ENCODE assay signal across 8 cellular contexts in genomic region chr16:1990336-1991134, GRCh38. TPM values are rescaled to one million over a fixed set of nuclear protein-coding genes. Genes with fewer than 3 reads are reported as not detected.
DNase-seq lines count a peak whose midpoint lies in the region; ATAC-seq, FAIRE-seq and TF ChIP-seq lines count a peak whose summit lies in the region.

No MANE protein-coding gene starts in this region.

- H3K9me3 ChIP-seq in MG63: no peaks in the 10 kb centered on the region

- H3K27me3 ChIP-seq in bronchial epithelial cell (ENCODE audit: control insufficient read depth, insufficient read depth, low read length) (peaks cover 14% of the 10 kb centered on the region), MG63 (peaks cover 8% of the 10 kb centered on the region)

- TF ChIP-seq CTCF in bronchial epithelial cell (IDR thresholded peaks at IDR 0.05; ENCODE audit: insufficient read depth, low read length, severe bottlenecking): no peak
- no peak for TF ChIP-seq CTCF in nephron (IDR thresholded peaks at IDR 0.05; ENCODE audit: unreplicated experiment in 3 of 3)
- TF ChIP-seq CTCF in omental fat pad (IDR thresholded peaks at IDR 0.05): no peak

- H3K9me3 Mint-ChIP-seq in nephron: no peaks in the 10 kb centered on the region

- peak overlapping the region in 2 of 3 experiments; percentile 56 to 79 for H3K4me3 Mint-ChIP-seq in nephron

- H3K27me3 Mint-ChIP-seq in nephron (ENCODE audit: low read depth): peaks cover 66% of the 10 kb centered on the region

- peaks cover 9% of the 10 kb centered on the region for H3K36me3 ChIP-seq in bronchial epithelial cell (ENCODE audit: control insufficient read depth, insufficient read depth, low read length)
- H3K36me3 ChIP-seq in MG63: peaks cover 20% of the 10 kb centered on the region

- peaks cover 9% of the 10 kb centered on the region for H3K4me1 Mint-ChIP-seq in nephron

- FAIRE-seq in bronchial epithelial cell (lab: Jason Lieb, UNC): no peak

- H3K4me3 ChIP-seq in bronchial epithelial cell (ENCODE audit: low read depth, low read length) (peak overlapping the region; percentile 21), MG63 (no peak overlapping the region)

- H3K36me3 Mint-ChIP-seq in nephron (ENCODE audit: low read depth): peaks cover 16% of the 10 kb centered on the region

- ATAC-seq in omental fat pad (ENCODE audit: low FRiP score) (no peak), HG02759 (IDR thresholded peaks at IDR 0.05; ENCODE audit: unreplicated experiment) (no peak)

- peak; percentile 47 for DNase-seq in NCI-H1436 (lab: John Stamatoyannopoulos, UW)
- DNase-seq in NCI-H1436 treated with DMSO at 0.1 percent for 48 hours (lab: John Stamatoyannopoulos, UW): no peak
- DNase-seq in NCI-H2171 treated with DMSO at 0.1 percent for 48 hours (lab: John Stamatoyannopoulos, UW): peak; percentile 22
- no peak for DNase-seq in bronchial epithelial cell (ENCODE audit: low read depth)
- no peak for DNase-seq in omental fat pad (ENCODE audit: low spot score)
- no peak for DNase-seq in MG63

- H3K27ac Mint-ChIP-seq in nephron: no peak overlapping the region

RNA-seq across cellular contexts. Expression of gene SYNGR3, which starts 0.8 kb away (rescaled TPM):
- total RNA-seq in bronchial epithelial cell (2.9 and 5.2 TPM in 2 replicates), omental fat pad (1 to 10 TPM in 1 of 4 donors, under 1 TPM in 1, not detected in 2; 0.28 to 1.6 TPM)
- total RNA-seq in MG63 (2014; rRNA removed; shearing (Covaris generic); ENCODE audit: low replicate concordance): 0.07 TPM in 1 of 2 replicates, not detected in the other

RNA-seq across cellular contexts. Expression of gene GFER, which starts 6.5 kb away (rescaled TPM):
- total RNA-seq in bronchial epithelial cell: 16.1 and 18.4 TPM in 2 replicates
- total RNA-seq in omental fat pad: 10 to 100 TPM; 11.9 to 18.4 (median 16.0) TPM
- 39.9 and 64.5 TPM in 2 replicates for total RNA-seq in MG63 (2014; rRNA removed; shearing (Covaris generic); ENCODE audit: low replicate concordance)

RNA-seq across cellular contexts. Expression of gene NOXO1, which starts 9.3 kb away (rescaled TPM):
- total RNA-seq in bronchial epithelial cell: 1.6 and 2.0 TPM in 2 replicates
- total RNA-seq in omental fat pad: not detected
- total RNA-seq in MG63 (2014; rRNA removed; shearing (Covaris generic); ENCODE audit: low replicate concordance): not detected in 2 replicates

RNA-seq across cellular contexts. Expression of gene TBL3, which starts 18.7 kb away (rescaled TPM):
- total RNA-seq in bronchial epithelial cell (38.5 and 44.5 TPM in 2 replicates), omental fat pad (10 to 100 TPM; 32.2 to 44.3 (median 34.3) TPM)
- total RNA-seq in MG63 (2014; rRNA removed; shearing (Covaris generic); ENCODE audit: low replicate concordance): 75.4 and 134 TPM in 2 replicates

RNA-seq across cellular contexts. Expression of gene ZNF598, which starts 19.1 kb away (rescaled TPM):
- total RNA-seq in bronchial epithelial cell (26.3 and 31.9 TPM in 2 replicates), omental fat pad (10 to 100 TPM; 19.1 to 49.0 (median 24.3) TPM)
- total RNA-seq in MG63 (2014; rRNA removed; shearing (Covaris generic); ENCODE audit: low replicate concordance): 75.0 and 86.5 TPM in 2 replicates

Comparison
In these comparisons a context has a peak if more than half of its experiments do, and no peak if none do; other contexts are left out.
1. DNase-seq: peak in NCI-H1436 (single experiment) and NCI-H2171 treated with DMSO at 0.1 percent for 48 hours (single experiment); none in NCI-H1436 treated with DMSO at 0.1 percent for 48 hours (single experiment), bronchial epithelial cell (single experiment), omental fat pad (single experiment) and MG63 (single experiment).